2 cellular contexts compared by ENCODE assay signal in genomic region chr10:49367600-49367999, GRCh38.
TF ChIP-seq lines count a peak whose summit lies in the region.

No MANE protein-coding gene starts in this region.

TF ChIP-seq in HCT116, 20 proteins besides CTCF, POLR2A, EP300 and RAD21:
- TF ChIP-seq REST (IDR thresholded peaks at IDR 0.05; ENCODE audit: low read depth) (peak; percentile 42), CBX3 (IDR thresholded peaks at IDR 0.05; ENCODE audit: low read depth) (no peak)

TF ChIP-seq in WTC11, 78 proteins besides CTCF, POLR2A, EP300 and RAD21 (continued from another document):
- TF ChIP-seq AFF4 (CRISPR knock-in tag; IDR thresholded peaks at IDR 0.05; ENCODE audit: borderline replicate concordance) (no peak), AR (CRISPR knock-in tag; IDR thresholded peaks at IDR 0.05) (no peak), GABPB1 (CRISPR knock-in tag; IDR thresholded peaks at IDR 0.05) (no peak), TCF7 (CRISPR knock-in tag; IDR thresholded peaks at IDR 0.05; ENCODE audit: low read depth) (no peak), FOXP4 (CRISPR knock-in tag; IDR thresholded peaks at IDR 0.05) (0 out of 2 replicates have a peak, but pooled peaks have one; percentile 35), ESRRA (CRISPR knock-in tag; IDR thresholded peaks at IDR 0.05; ENCODE audit: borderline replicate concordance) (peak; percentile 46; the same call in 1 of the 2 replicates), MAX (CRISPR knock-in tag; IDR thresholded peaks at IDR 0.05) (no peak), PRDM15 (CRISPR knock-in tag; IDR thresholded peaks at IDR 0.05) (no peak), OVOL2 (CRISPR knock-in tag; IDR thresholded peaks at IDR 0.05; ENCODE audit: borderline replicate concordance) (no peak), IRF1 (CRISPR knock-in tag; IDR thresholded peaks at IDR 0.05) (no peak)
